ENCODE assay signal across 8 cellular contexts in the genomic region with DNA sequence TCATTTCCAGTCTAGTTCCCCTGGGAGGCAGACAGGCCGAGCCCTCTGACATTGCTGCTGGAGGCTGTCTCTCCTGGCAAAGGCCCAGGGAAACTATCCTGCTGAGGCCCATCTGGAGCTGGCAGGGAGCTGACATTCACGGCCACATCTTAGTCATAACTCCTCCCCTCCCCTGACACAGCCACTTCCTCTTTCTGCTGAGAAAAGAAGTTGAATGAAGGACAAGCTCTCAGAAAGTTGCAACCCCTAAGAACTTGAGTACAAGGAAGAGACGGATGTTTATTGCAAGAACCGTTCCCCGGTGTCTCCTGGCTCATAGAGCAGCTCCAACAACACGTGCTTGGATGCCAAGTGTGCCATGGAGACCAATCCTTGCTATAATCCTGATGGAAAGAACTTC. TPM values are rescaled to one million over a fixed set of nuclear protein-coding genes. Genes with fewer than 3 reads are reported as not detected.
DNase-seq lines count a peak whose midpoint lies in the region; ATAC-seq, FAIRE-seq and TF ChIP-seq lines count a peak whose summit lies in the region.
"Not testable (repeated sequence)": the region's sequence is repeated elsewhere in the genome, so short reads cannot be mapped to it uniquely, and the experiment has no call there.

No MANE protein-coding gene starts in this region.

- TF ChIP-seq POLR2A in H54 (IDR thresholded peaks at IDR 0.05; ENCODE audit: low read depth, low read length); transverse colon (IDR thresholded peaks at IDR 0.05): not testable (repeated sequence)

- H3K27ac ChIP-seq in RWPE1 (peak overlapping the region; percentile 78), transverse colon (peak overlapping the region; percentile 61 to 69 (median 64))

- H3K9me3 ChIP-seq in transverse colon, result not testable (repeated sequence)

- H3K9me3 Mint-ChIP-seq in activated T-helper 17 cell treated with anti-CD3 and anti-CD28 coated beads, Interleukin-2, amount 50 U/mL, for 72 hours; osteocyte (ENCODE audit: unreplicated experiment): not testable (repeated sequence)

- not testable (repeated sequence) for H3K36me3 ChIP-seq in transverse colon

- H3K36me3 Mint-ChIP-seq in activated T-helper 17 cell treated with anti-CD3 and anti-CD28 coated beads, Interleukin-2, amount 50 U/mL, for 72 hours (ENCODE audit: low read depth); osteocyte (ENCODE audit: unreplicated experiment): not testable (repeated sequence)

- FAIRE-seq in H54 (lab: Jason Lieb, UNC), result peak; percentile 65

- WGBS in transverse colon (ENCODE audit: low coverage in 1 of 2), 2 donors, result 1 to 10% methylated on average over 2 to 5 of the region's 6 CpGs

- TF ChIP-seq CTCF in GM12864 (IDR thresholded peaks at IDR 0.05; ENCODE audit: low read depth, low read length, missing control alignments); RWPE1 (conservative IDR thresholded peaks at IDR 0.05; ENCODE audit: low read depth); osteocyte (IDR thresholded peaks at IDR 0.05); transverse colon (IDR thresholded peaks at IDR 0.05): not testable (repeated sequence)

- intact Hi-C loops in transverse colon (cut with DNase I; ENCODE audit: low total_unique reads), result not testable (repeated sequence)

- H3K27ac Mint-ChIP-seq in activated T-helper 17 cell treated with anti-CD3 and anti-CD28 coated beads, Interleukin-2, amount 50 U/mL, for 72 hours, result not testable (repeated sequence)
- peak overlapping the region; percentile 84 for H3K27ac Mint-ChIP-seq in osteocyte (ENCODE audit: unreplicated experiment)

- not testable (repeated sequence) for H3K4me3 Mint-ChIP-seq in activated T-helper 17 cell treated with anti-CD3 and anti-CD28 coated beads, Interleukin-2, amount 50 U/mL, for 72 hours; osteocyte (ENCODE audit: unreplicated experiment)

- DNase-seq in GM12864 (ENCODE audit: low read depth) (peak; percentile 55), HUDEP-2 (lab: John Stamatoyannopoulos, UW; ENCODE audit: unreplicated experiment in 76 of 76) (peak in 59 of 76 experiments; percentile 13 to 80 (median 52)), RWPE1 (ENCODE audit: low spot score) (peak; percentile 8), fibroblast of the conjunctiva (ENCODE audit: low read depth) (peak; percentile 84), osteocyte (ENCODE audit: extremely low spot score, unreplicated experiment) (peak; percentile 93), transverse colon (peak; percentile 77)
- DNase-seq in H54 (ENCODE audit: insufficient read length, low spot score), result not testable (repeated sequence)

- peaks cover 0 to 12% (median 0%) of the 10 kb centered on the region in 4 donors for H3K4me1 ChIP-seq in transverse colon

- not testable (repeated sequence) for TF ChIP-seq EP300 in transverse colon (IDR thresholded peaks at IDR 0.05; ENCODE audit: low read depth)

- H3K27me3 Mint-ChIP-seq in activated T-helper 17 cell treated with anti-CD3 and anti-CD28 coated beads, Interleukin-2, amount 50 U/mL, for 72 hours; osteocyte (ENCODE audit: unreplicated experiment): not testable (repeated sequence)

- peak; percentile 97 for ATAC-seq in activated T-helper 17 cell treated with anti-CD3 and anti-CD28 coated beads, Interleukin-2, amount 50 U/mL, for 72 hours (replicated peaks)

- not testable (repeated sequence) for H3K4me1 Mint-ChIP-seq in activated T-helper 17 cell treated with anti-CD3 and anti-CD28 coated beads, Interleukin-2, amount 50 U/mL, for 72 hours; osteocyte (ENCODE audit: unreplicated experiment)

- CTCF ChIA-PET in RWPE1 (lab: Yijun Ruan, JAX), result not testable (repeated sequence)

- H3K27me3 ChIP-seq in transverse colon, result not testable (repeated sequence)

- POLR2A ChIA-PET in RWPE1 (lab: Yijun Ruan, JAX; ENCODE audit: low non-redundant PET), result not testable (repeated sequence)

- in situ Hi-C loops in transverse colon (cut with MboI; ENCODE audit: low pct_ligation_motif_present in 1 of 4, low pct_unique_long_range_greater_than_20kb in 1 of 4, low sequenced_read_pairs in 3 of 4), result loop anchor here in 1 of 4 donors (10.0 kb wide), 1 partner anchor 161 kb away; no protein-coding TSS in a partner anchor

- not testable (repeated sequence) for H3K4me3 ChIP-seq in GM12864 (ENCODE audit: low read depth, low read length); transverse colon

RNA-seq across cellular contexts. Expression of a gene that starts 21.1 kb away (rescaled TPM):
- total RNA-seq in activated T-helper 17 cell treated with anti-CD3 and anti-CD28 coated beads, Interleukin-2, amount 50 U/mL, for 72 hours, result 10 to 100 TPM in 1 of 2 donors, 1 to 10 TPM in 1; 6.9 to 12.6 TPM
- total RNA-seq in osteocyte (9.6 and 11.4 TPM in 2 replicates), transverse colon (10 to 100 TPM in 2 of 4 donors, 1 to 10 TPM in 2; 1.5 to 38.2 (median 9.3) TPM)
